In genomic region chr17:21316887-21317500, GRCh38 we compare ENCODE assay signal across 8 cellular contexts. TPM values are rescaled to one million over a fixed set of nuclear protein-coding genes. Genes with fewer than 3 reads are reported as not detected.
A peak's percentile ranks its signal among the peaks of the same experiment; 100 is the strongest.
DNase-seq lines count a peak whose midpoint lies in the region; ATAC-seq, FAIRE-seq and TF ChIP-seq lines count a peak whose summit lies in the region.
"Not testable (repeated sequence)": the region's sequence is repeated elsewhere in the genome, so short reads cannot be mapped to it uniquely, and the experiment has no call there.

No MANE protein-coding gene starts in this region.

- POLR2A ChIA-PET in K562 (lab: Yijun Ruan, JAX); HepG2 (lab: Yijun Ruan, JAX): not testable (repeated sequence)

- 0 out of 2 replicates have a peak overlapping the region, but pooled peaks have one; percentile 24 for H2AFZ ChIP-seq in K562 (ENCODE audit: low read depth, low read length)
- not testable (repeated sequence) for H2AFZ ChIP-seq in HepG2 (ENCODE audit: low read length)

- peak; percentile 22 for ATAC-seq in GM18511 (IDR thresholded peaks at IDR 0.05; ENCODE audit: unreplicated experiment)
- peak; percentile 12 for ATAC-seq in HG02981 (IDR thresholded peaks at IDR 0.05; ENCODE audit: unreplicated experiment)
- ATAC-seq in SK-N-SH treated with all-trans-retinoic acid at 6 μM for 48 hours: peak; percentile 28
- peak; percentile 69 for ATAC-seq in K562
- ATAC-seq in HepG2: not testable (repeated sequence)

- H3K4me3 ChIP-seq in K562; fibroblast of pulmonary artery (replicated peaks; ENCODE audit: low read depth, low read length); HepG2 (replicated peaks in 1 of 3; ENCODE audit: insufficient read depth in 1 of 3, low read depth in 2 of 3, low read length in 3 of 3); ovary: not testable (repeated sequence)
- H3K4me3 ChIP-seq in tibial artery: peak overlapping the region; percentile 26 to 45

- peak overlapping the region in 1 of 2 experiments; percentile 45; a peak in 1 of 4 replicates for H3K9ac ChIP-seq in K562 (ENCODE audit: insufficient read depth in 1 of 2, low read depth in 2 of 2, low read length in 2 of 2)
- not testable (repeated sequence) for H3K9ac ChIP-seq in HepG2 (ENCODE audit: insufficient read depth, low read depth, low read length)

- H3K27me3 ChIP-seq in K562 (ENCODE audit: control insufficient read depth in 2 of 2, insufficient read depth in 2 of 2, low read length in 2 of 2); HepG2 (ENCODE audit: control insufficient read depth in 1 of 2, insufficient read depth in 2 of 2, low read length in 2 of 2); ovary; tibial artery: not testable (repeated sequence)

- not testable (repeated sequence) for TF ChIP-seq POLR2A in K562 (conservative IDR thresholded peaks at IDR 0.05); HepG2 (IDR thresholded peaks at IDR 0.05; ENCODE audit: insufficient read depth in 1 of 2, low read depth in 2 of 2, low read length in 2 of 2); ovary (IDR thresholded peaks at IDR 0.05)

- not testable (repeated sequence) for H3K79me2 ChIP-seq in K562 (ENCODE audit: control insufficient read depth, insufficient read depth, low read length); HepG2 (ENCODE audit: insufficient read depth, low read length)

- in situ Hi-C loops in K562 (cut with MboI): not testable (repeated sequence)
- in situ Hi-C loops in HepG2 (cut with HindIII; ENCODE audit: extremely low pct_ligation_motif_present, low pct_unique_long_range_greater_than_20kb): loop anchor here (25.0 kb wide), 1 partner anchor 445 kb away; no protein-coding TSS in a partner anchor

- H3K4me1 ChIP-seq in K562 (replicated peaks in 1 of 2; ENCODE audit: control insufficient read depth in 2 of 2, insufficient read depth in 2 of 2, low read length in 2 of 2); ovary (ENCODE audit: insufficient read depth); tibial artery: not testable (repeated sequence)
- peaks cover 22% of the 10 kb centered on the region for H3K4me1 ChIP-seq in HepG2 (ENCODE audit: insufficient read depth, low read length)

- H3K27ac ChIP-seq in K562 (ENCODE audit: extremely low read depth, low read depth, low read length); HepG2 (ENCODE audit: extremely low read length, insufficient read depth, low read length); ovary: not testable (repeated sequence)
- peak overlapping the region; percentile 47 to 64 for H3K27ac ChIP-seq in tibial artery

- not testable (repeated sequence) for FAIRE-seq in K562 (lab: Jason Lieb, UNC); HepG2 (lab: Jason Lieb, UNC)

- not testable (repeated sequence) for H3K36me3 ChIP-seq in K562 (ENCODE audit: control insufficient read depth, insufficient read depth, low read length); HepG2 (replicated peaks in 1 of 2; ENCODE audit: control insufficient read depth in 1 of 2, insufficient read depth in 2 of 2, low read length in 2 of 2); ovary
- H3K36me3 ChIP-seq in tibial artery: peaks cover 6 to 31% (median 24%) of the 10 kb centered on the region in 3 donors

- intact Hi-C loops in K562 (cut with micrococcal nuclease); tibial artery (cut with DNase I; ENCODE audit: low total_unique reads): not testable (repeated sequence)
- intact Hi-C loops in HepG2 (cut with micrococcal nuclease; ENCODE audit: unreplicated experiment) (loop anchor here (5.0 to 10.0 kb wide), 2 partner anchors 35 to 198 kb away; partner anchors contain the start of gene MAP2K3), ovary (cut with DNase I) (loop anchor here in 2 of 4 donors (10.0 kb wide), 2 partner anchors 138 to 198 kb away; no protein-coding TSS in a partner anchor)

- 23% methylated on average over 14 of the region's 37 CpGs for WGBS in K562 (ENCODE audit: insufficient coverage, low coverage, missing lambda C conversion rate)
- WGBS in HepG2 (ENCODE audit: low lambda C conversion rate): 61% methylated on average over 23 of the region's 37 CpGs
- 24 to 32% (median 31%) methylated on average over 34 to 36 of the region's 37 CpGs for WGBS in ovary, 3 donors

- TF ChIP-seq CTCF in K562 (IDR thresholded peaks at IDR 0.05 in 2 of 3, conservative IDR thresholded peaks at IDR 0.05 in 1 of 3; ENCODE audit: insufficient read depth in 2 of 3, low read depth in 1 of 3, low read length in 3 of 3); fibroblast of pulmonary artery (IDR thresholded peaks at IDR 0.05; ENCODE audit: low read length, missing control alignments); HepG2 (CRISPR knock-in tag; IDR thresholded peaks at IDR 0.05); ovary (IDR thresholded peaks at IDR 0.05); tibial artery (IDR thresholded peaks at IDR 0.05): not testable (repeated sequence)

- H3K9me3 ChIP-seq in K562 (replicated peaks; ENCODE audit: control insufficient read depth, insufficient read depth, low read depth, low read length); HepG2 (ENCODE audit: low read length); ovary; tibial artery: not testable (repeated sequence)

- not testable (repeated sequence) for DNase-seq in K562 (ENCODE audit: extremely low read depth in 1 of 4, low spot score in 3 of 4); HepG2 (ENCODE audit: low spot score)
- DNase-seq in fibroblast of pulmonary artery (ENCODE audit: low read depth) (peak; percentile 19), ovary (peak in 3 of 5 donors; percentile 41 to 72 (median 62)), tibial artery (peak in 1 of 2 donors; percentile 66)

- not testable (repeated sequence) for TF ChIP-seq RAD21 in K562 (CRISPR knock-in tag; conservative IDR thresholded peaks at IDR 0.05 in 1 of 2, IDR thresholded peaks at IDR 0.05 in 1 of 2); HepG2 (CRISPR knock-in tag; IDR thresholded peaks at IDR 0.05)

- not testable (repeated sequence) for H3K4me2 ChIP-seq in K562 (ENCODE audit: insufficient read depth, low read length); HepG2 (ENCODE audit: low read depth, low read length)

- H4K20me1 ChIP-seq in K562 (replicated peaks; ENCODE audit: control insufficient read depth, insufficient read depth, low read length); HepG2 (ENCODE audit: insufficient read depth, low read length): not testable (repeated sequence)

- not testable (repeated sequence) for BruUV-seq in K562 (replicated peaks; lab: Mats Ljungman, UMichigan); HepG2 (replicated peaks; lab: Mats Ljungman, UMichigan)

- CTCF ChIA-PET in K562 (lab: Yijun Ruan, JAX; ENCODE audit: low intra/inter-chr PET ratio); HepG2 (lab: Yijun Ruan, JAX; ENCODE audit: low intra/inter-chr PET ratio, low total read pairs): not testable (repeated sequence)

- not testable (repeated sequence) for TF ChIP-seq EP300 in K562 (IDR thresholded peaks at IDR 0.05; ENCODE audit: low read length); HepG2 (IDR thresholded peaks at IDR 0.05; ENCODE audit: low read depth in 2 of 2, low read length in 2 of 2); HepG2 (CRISPR knock-in tag; IDR thresholded peaks at IDR 0.05; ENCODE audit: borderline replicate concordance); ovary (IDR thresholded peaks at IDR 0.05)

- not testable (repeated sequence) for H3K9me1 ChIP-seq in K562 (ENCODE audit: control insufficient read depth, insufficient read depth, low read length)

RNA-seq across cellular contexts. Expression of gene MAP2K3, which starts 32.5 kb away (rescaled TPM):
- 5.2 and 14.1 TPM in 2 replicates for total RNA-seq in K562 (2011; cell fraction: chromatin; rRNA removed; ENCODE audit: low replicate concordance)
- total RNA-seq in K562 (2011; cell fraction: nucleolus; rRNA removed): 6.8 and 9.3 TPM in 2 replicates
- total RNA-seq in K562 (2011; cell fraction: nucleoplasm; rRNA removed): 7.1 and 7.6 TPM in 2 replicates
- 4.4 and 5.9 TPM in 2 replicates for total RNA-seq in K562 (2014; rRNA removed)
- 2.2 and 2.5 TPM in 2 replicates for total RNA-seq in K562 (2014; rRNA removed; fragmentation: Illumina TruSeq; extraction: Trizol)
- 3.5 TPM in 2 replicates for total RNA-seq in K562 (2015; rRNA removed; fragmentation: Illumina TruSeq; extraction: Trizol)
- total RNA-seq in K562 (2021): 14.8 and 16.1 TPM in 2 replicates
- 2.8 and 3.5 TPM in 2 replicates for polyA plus RNA-seq in K562 (2011; rRNA removed)
- polyA plus RNA-seq in K562 (2011; cell fraction: cytosol; rRNA removed): 5.0 and 6.2 TPM in 2 replicates
- 5.1 and 5.9 TPM in 2 replicates for polyA plus RNA-seq in K562 (2011; cell fraction: nucleus; rRNA removed)
- 7.0 and 8.3 TPM in 2 replicates for polyA plus RNA-seq in K562 (2012)
- polyA plus RNA-seq in K562 (2014; fragmentation: Illumina TruSeq; extraction: Trizol): 10.3 and 12.5 TPM in 2 replicates
- under 1 TPM; 0.18 to 0.38 TPM for polyA plus RNA-seq in K562 (2014; fragmentation: Nextera tagmentation; extraction: Ambion mirVana)
- 8.0 and 8.8 TPM in 2 replicates for polyA plus RNA-seq in K562 (2014; rRNA removed)
- polyA minus RNA-seq in K562 (2011; rRNA and poly(A)+ RNA removed): 1.0 and 2.2 TPM in 2 replicates
- polyA minus RNA-seq in K562 (2011; cell fraction: cytosol; rRNA and poly(A)+ RNA removed): 4.1 and 5.6 TPM in 2 replicates
- 2.8 and 3.0 TPM in 2 replicates for polyA minus RNA-seq in K562 (2011; cell fraction: nucleus; rRNA and poly(A)+ RNA removed)
- total RNA-seq in HepG2 (2016; rRNA removed; fragmentation: Illumina TruSeq; extraction: Trizol): 20.5 and 39.8 TPM in 2 replicates
- 7.7 and 8.7 TPM in 2 replicates for total RNA-seq in HepG2 (2016; cell fraction: cytosol; rRNA removed; fragmentation: Illumina TruSeq; extraction: Trizol; ENCODE audit: low read depth)
- total RNA-seq in HepG2 (2016; cell fraction: insoluble cytoplasmic fraction; rRNA removed; fragmentation: Illumina TruSeq; extraction: Trizol): 18.3 and 35.2 TPM in 2 replicates
- total RNA-seq in HepG2 (2016; cell fraction: membrane; rRNA removed; fragmentation: Illumina TruSeq; extraction: Trizol): 33.7 and 35.8 TPM in 2 replicates
- 32.1 and 34.9 TPM in 2 replicates for total RNA-seq in HepG2 (2016; cell fraction: nucleus; rRNA removed; fragmentation: Illumina TruSeq; extraction: Trizol)
- polyA plus RNA-seq in HepG2 (2011; rRNA removed): 27.4 and 31.9 TPM in 2 replicates
- 31.3 and 32.8 TPM in 2 replicates for polyA plus RNA-seq in HepG2 (2011; cell fraction: cytosol; rRNA removed)
- 53.3 and 53.4 TPM in 2 replicates for polyA plus RNA-seq in HepG2 (2011; cell fraction: nucleus; rRNA removed)
- 39.9 and 42.2 TPM in 2 replicates for polyA plus RNA-seq in HepG2 (2012)
- polyA plus RNA-seq in HepG2 (2016; cell fraction: cytosol; fragmentation: Illumina TruSeq; extraction: Trizol; ENCODE audit: low read depth): 14.1 and 15.9 TPM in 2 replicates
- 67.2 and 88.4 TPM in 2 replicates for polyA plus RNA-seq in HepG2 (2016; cell fraction: insoluble cytoplasmic fraction; fragmentation: Illumina TruSeq; extraction: Trizol; ENCODE audit: low read depth)
- polyA plus RNA-seq in HepG2 (2016; cell fraction: membrane; fragmentation: Illumina TruSeq; extraction: Trizol; ENCODE audit: low read depth): 51.1 and 52.5 TPM in 2 replicates
- 86.9 and 97.6 TPM in 2 replicates for polyA plus RNA-seq in HepG2 (2016; cell fraction: nucleus; fragmentation: Illumina TruSeq; extraction: Trizol; ENCODE audit: insufficient read depth, low read depth)
- 26.9 and 40.6 TPM in 2 replicates for polyA minus RNA-seq in HepG2 (2011; rRNA and poly(A)+ RNA removed; ENCODE audit: low replicate concordance)
- 19.3 and 21.4 TPM in 2 replicates for polyA minus RNA-seq in HepG2 (2011; cell fraction: cytosol; rRNA and poly(A)+ RNA removed)
- polyA minus RNA-seq in HepG2 (2011; cell fraction: nucleus; rRNA and poly(A)+ RNA removed): 16.0 and 18.3 TPM in 2 replicates
- total RNA-seq in ovary: 10 to 100 TPM in 6 of 7 donors, 1 to 10 TPM in 1; 9.1 to 45.5 (median 18.9) TPM
- polyA plus RNA-seq in ovary: 10 to 100 TPM in 1 of 2 donors, 1 to 10 TPM in 1; 9.5 to 11.1 TPM

RNA-seq across cellular contexts. Expression of gene KCNJ12, which starts 59.2 kb away (rescaled TPM):
- not detected in 2 replicates for total RNA-seq in K562 (2011; cell fraction: chromatin; rRNA removed; ENCODE audit: low replicate concordance)
- total RNA-seq in K562 (2011; cell fraction: nucleolus; rRNA removed): not detected in 2 replicates
- not detected in 2 replicates for total RNA-seq in K562 (2011; cell fraction: nucleoplasm; rRNA removed)
- total RNA-seq in K562 (2014; rRNA removed) (0.12 TPM in 1 of 2 replicates, not detected in the other), K562 (2014; rRNA removed; fragmentation: Illumina TruSeq; extraction: Trizol) (not detected in 2 replicates), K562 (2015; rRNA removed; fragmentation: Illumina TruSeq; extraction: Trizol) (not detected in 2 replicates), K562 (2021) (0.02 TPM in 1 of 2 replicates, not detected in the other), HepG2 (2016; rRNA removed; fragmentation: Illumina TruSeq; extraction: Trizol) (not detected in 2 replicates), ovary (1 to 10 TPM in 4 of 7 donors, under 1 TPM in 3; 0.12 to 1.9 (median 1.3) TPM)
- polyA plus RNA-seq in K562 (2011; rRNA removed) (not detected in 2 replicates), K562 (2014; fragmentation: Illumina TruSeq; extraction: Trizol) (not detected in 2 replicates), K562 (2014; fragmentation: Nextera tagmentation; extraction: Ambion mirVana) (not detected), K562 (2014; rRNA removed) (not detected in 2 replicates), HepG2 (2011; rRNA removed) (not detected in 2 replicates), ovary (under 1 TPM; 0.25 to 0.32 TPM)
- 0.01 and 0.03 TPM in 2 replicates for polyA plus RNA-seq in K562 (2011; cell fraction: cytosol; rRNA removed)
- polyA plus RNA-seq in K562 (2011; cell fraction: nucleus; rRNA removed): not detected in 2 replicates
- polyA plus RNA-seq in K562 (2012): not detected in 2 replicates
- polyA minus RNA-seq in K562 (2011; rRNA and poly(A)+ RNA removed): not detected in 2 replicates
- polyA minus RNA-seq in K562 (2011; cell fraction: cytosol; rRNA and poly(A)+ RNA removed): not detected in 2 replicates
- polyA minus RNA-seq in K562 (2011; cell fraction: nucleus; rRNA and poly(A)+ RNA removed): not detected in 2 replicates
- not detected in 2 replicates for total RNA-seq in HepG2 (2016; cell fraction: cytosol; rRNA removed; fragmentation: Illumina TruSeq; extraction: Trizol; ENCODE audit: low read depth)
- total RNA-seq in HepG2 (2016; cell fraction: insoluble cytoplasmic fraction; rRNA removed; fragmentation: Illumina TruSeq; extraction: Trizol): not detected in 2 replicates
- total RNA-seq in HepG2 (2016; cell fraction: membrane; rRNA removed; fragmentation: Illumina TruSeq; extraction: Trizol): not detected in 2 replicates
- not detected in 2 replicates for total RNA-seq in HepG2 (2016; cell fraction: nucleus; rRNA removed; fragmentation: Illumina TruSeq; extraction: Trizol)
- polyA plus RNA-seq in HepG2 (2011; cell fraction: cytosol; rRNA removed): not detected in 2 replicates
- polyA plus RNA-seq in HepG2 (2011; cell fraction: nucleus; rRNA removed): not detected in 2 replicates
- polyA plus RNA-seq in HepG2 (2012): not detected in 2 replicates
- not detected in 2 replicates for polyA plus RNA-seq in HepG2 (2016; cell fraction: cytosol; fragmentation: Illumina TruSeq; extraction: Trizol; ENCODE audit: low read depth)
- not detected in 2 replicates for polyA plus RNA-seq in HepG2 (2016; cell fraction: insoluble cytoplasmic fraction; fragmentation: Illumina TruSeq; extraction: Trizol; ENCODE audit: low read depth)
- polyA plus RNA-seq in HepG2 (2016; cell fraction: membrane; fragmentation: Illumina TruSeq; extraction: Trizol; ENCODE audit: low read depth): not detected in 2 replicates
- polyA plus RNA-seq in HepG2 (2016; cell fraction: nucleus; fragmentation: Illumina TruSeq; extraction: Trizol; ENCODE audit: insufficient read depth, low read depth): not detected in 2 replicates
- 7.5 TPM in 1 of 2 replicates, not detected in the other for polyA minus RNA-seq in HepG2 (2011; rRNA and poly(A)+ RNA removed; ENCODE audit: low replicate concordance)
- not detected in 2 replicates for polyA minus RNA-seq in HepG2 (2011; cell fraction: cytosol; rRNA and poly(A)+ RNA removed)
- 0.26 TPM in 1 of 2 replicates, not detected in the other for polyA minus RNA-seq in HepG2 (2011; cell fraction: nucleus; rRNA and poly(A)+ RNA removed)
